8 cellular contexts compared by ENCODE assay signal in the genomic region with DNA sequence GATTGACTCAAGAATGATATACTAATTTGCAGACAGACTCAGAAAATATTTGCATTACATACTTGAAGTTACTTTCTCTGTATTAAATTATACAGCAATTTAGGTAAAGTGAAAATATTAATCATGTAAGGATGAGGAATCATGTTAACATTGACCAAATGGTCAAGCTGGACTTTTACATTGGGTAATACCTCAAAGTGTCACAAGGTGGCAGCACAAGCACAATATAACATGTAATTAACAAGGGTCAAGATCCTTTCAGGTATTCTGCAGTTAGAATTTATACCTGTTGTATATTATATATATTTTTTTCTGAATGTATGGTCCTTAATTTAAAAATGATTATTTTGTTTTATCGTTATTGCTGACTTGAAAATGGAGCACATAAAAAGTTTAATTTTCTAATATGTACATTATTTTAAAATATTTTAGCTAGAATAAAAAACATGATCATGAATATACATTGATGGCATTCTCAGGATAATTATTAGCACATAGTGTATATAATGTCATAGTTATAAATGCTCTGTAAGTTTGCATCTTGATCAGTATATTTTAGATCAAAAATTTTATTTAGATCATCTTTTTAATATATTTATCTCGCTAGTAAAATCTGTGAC. TPM values are rescaled to one million over a fixed set of nuclear protein-coding genes. Genes with fewer than 3 reads are reported as not detected.
DNase-seq lines count a peak whose midpoint lies in the region; ATAC-seq and TF ChIP-seq lines count a peak whose summit lies in the region.

No MANE protein-coding gene starts in this region.

- intact Hi-C loops in sigmoid colon (cut with DNase I): no loop called here

- H3K4me1 ChIP-seq in sigmoid colon: no peaks in the 10 kb centered on the region

- TF ChIP-seq POLR2A in sigmoid colon (IDR thresholded peaks at IDR 0.05): no peak

- 52 to 54% methylated on average over 2 of the region's 2 CpGs for WGBS in sigmoid colon, 2 donors

- no peak overlapping the region for H3K27ac ChIP-seq in sigmoid colon

- no peaks in the 10 kb centered on the region for H3K36me3 ChIP-seq in sigmoid colon

- ATAC-seq in GM19324 (IDR thresholded peaks at IDR 0.05; ENCODE audit: low FRiP score, unreplicated experiment) (peak; percentile 49), HG03439 (IDR thresholded peaks at IDR 0.05; ENCODE audit: unreplicated experiment) (peak; percentile 73), SK-N-SH treated with all-trans-retinoic acid at 6 μM for 48 hours (peak; percentile 72), esophagus mucosa (no peak)

- H3K27me3 ChIP-seq in sigmoid colon: no peaks in the 10 kb centered on the region

- H3K4me3 ChIP-seq in sigmoid colon: no peak overlapping the region

- DNase-seq in NCI-H1417 (lab: John Stamatoyannopoulos, UW) (peak; percentile 19 to 75 (median 48)), NCI-H1417 treated with DMSO at 0.1 percent for 48 hours (lab: John Stamatoyannopoulos, UW) (no peak), fibroblast of peridontal ligament (ENCODE audit: extremely low read depth) (peak; percentile 71), sigmoid colon (no peak)

- H3K9me3 ChIP-seq in sigmoid colon: peaks cover 0 to 3% (median 0%) of the 10 kb centered on the region in 4 donors

- no peak for TF ChIP-seq EP300 in sigmoid colon (IDR thresholded peaks at IDR 0.05)

- TF ChIP-seq CTCF in sigmoid colon (IDR thresholded peaks at IDR 0.05): peak in 3 of 4 experiments; percentile 22 to 70 (median 45)

TF ChIP-seq in SK-N-SH treated with all-trans-retinoic acid at 6 μM for 48 hours, 23 proteins besides CTCF, POLR2A, EP300 and RAD21:
- TF ChIP-seq PATZ1 (CRISPR knock-in tag; IDR thresholded peaks at IDR 0.05; ENCODE audit: borderline replicate concordance): no peak
- no peak for TF ChIP-seq ZNF565 (CRISPR knock-in tag; conservative IDR thresholded peaks at IDR 0.05; ENCODE audit: low read depth)

RNA-seq across cellular contexts. Expression of gene HAPLN1, which starts 8.6 kb away (rescaled TPM):
- total RNA-seq in sigmoid colon (under 1 TPM in 1 of 4 donors, not detected in 3; under 0.01 TPM), esophagus mucosa (not detected)
- 1 to 10 TPM in 2 of 3 donors, under 1 TPM in 1; 0.32 to 1.8 (median 1.6) TPM for polyA plus RNA-seq in sigmoid colon

Comparison
In these comparisons a context has a peak if more than half of its experiments do, and no peak if none do; other contexts are left out.
1. DNase-seq: peak in NCI-H1417 (3 of 3) and fibroblast of peridontal ligament (single experiment); none in NCI-H1417 treated with DMSO at 0.1 percent for 48 hours (single experiment) and sigmoid colon (single experiment).